Comparison of ENCODE assay signal across 1 cellular context in the genomic region with DNA sequence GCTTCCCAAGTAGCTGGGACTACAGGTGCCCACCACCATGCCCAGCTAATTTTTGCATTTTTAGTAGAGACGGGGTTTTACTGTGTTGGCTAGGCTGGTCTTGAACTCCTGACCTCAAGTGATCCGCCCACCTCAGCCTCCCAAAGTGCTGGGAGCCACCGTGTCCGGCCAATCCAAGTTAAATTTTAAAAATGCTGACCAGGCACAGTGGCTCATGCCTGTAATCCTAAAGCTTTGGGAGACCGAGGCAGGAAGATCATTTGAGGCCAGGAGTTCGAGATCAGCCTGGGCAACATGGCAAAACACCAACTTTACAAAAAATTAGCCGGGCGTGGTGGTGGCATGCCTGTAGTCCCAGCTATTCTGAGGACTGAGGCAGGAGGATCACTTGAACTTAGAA. TPM values are rescaled to one million over a fixed set of nuclear protein-coding genes. Genes with fewer than 3 reads are reported as not detected.
"Had no signal": no experiment of that assay in that cellular context is flagged by ENCODE, and none has a peak within 500 bp of the region (broad histone marks: within the 10 kb centered on the region; RNA-seq: fewer than 3 reads in every experiment).

No MANE protein-coding gene starts in this region.

RNA-seq across cellular contexts. Expression of a gene that starts 31.6 kb away (rescaled TPM):
- polyA plus RNA-seq: immature natural killer cell had no signal
